Comparison of ENCODE assay signal across 2 cellular contexts in the genomic region with DNA sequence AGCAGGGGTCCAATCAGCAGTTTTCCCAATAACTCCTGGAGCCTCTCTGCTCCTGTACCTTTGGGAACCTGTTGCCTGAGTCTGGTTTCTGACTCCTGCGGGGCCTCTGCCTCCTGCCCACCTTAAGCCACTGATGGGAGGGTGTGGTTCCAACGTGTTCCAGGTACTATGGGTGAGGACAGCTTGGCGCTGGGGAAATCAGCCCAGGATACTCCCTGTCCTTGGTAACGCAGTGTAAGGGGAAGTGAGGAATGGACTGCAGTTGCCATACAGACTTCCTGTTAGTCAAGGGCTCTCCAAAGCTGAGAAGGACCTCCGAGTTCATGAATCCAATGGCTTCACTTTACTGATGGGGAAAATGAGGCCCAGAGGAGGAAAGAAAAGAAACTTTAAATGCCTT.
TF ChIP-seq lines count a peak whose summit lies in the region.

No MANE protein-coding gene starts in this region.

TF ChIP-seq in SK-N-SH, 30 proteins besides CTCF, POLR2A, EP300 and RAD21 (continued from another document):
- TF ChIP-seq, protein P1, sequence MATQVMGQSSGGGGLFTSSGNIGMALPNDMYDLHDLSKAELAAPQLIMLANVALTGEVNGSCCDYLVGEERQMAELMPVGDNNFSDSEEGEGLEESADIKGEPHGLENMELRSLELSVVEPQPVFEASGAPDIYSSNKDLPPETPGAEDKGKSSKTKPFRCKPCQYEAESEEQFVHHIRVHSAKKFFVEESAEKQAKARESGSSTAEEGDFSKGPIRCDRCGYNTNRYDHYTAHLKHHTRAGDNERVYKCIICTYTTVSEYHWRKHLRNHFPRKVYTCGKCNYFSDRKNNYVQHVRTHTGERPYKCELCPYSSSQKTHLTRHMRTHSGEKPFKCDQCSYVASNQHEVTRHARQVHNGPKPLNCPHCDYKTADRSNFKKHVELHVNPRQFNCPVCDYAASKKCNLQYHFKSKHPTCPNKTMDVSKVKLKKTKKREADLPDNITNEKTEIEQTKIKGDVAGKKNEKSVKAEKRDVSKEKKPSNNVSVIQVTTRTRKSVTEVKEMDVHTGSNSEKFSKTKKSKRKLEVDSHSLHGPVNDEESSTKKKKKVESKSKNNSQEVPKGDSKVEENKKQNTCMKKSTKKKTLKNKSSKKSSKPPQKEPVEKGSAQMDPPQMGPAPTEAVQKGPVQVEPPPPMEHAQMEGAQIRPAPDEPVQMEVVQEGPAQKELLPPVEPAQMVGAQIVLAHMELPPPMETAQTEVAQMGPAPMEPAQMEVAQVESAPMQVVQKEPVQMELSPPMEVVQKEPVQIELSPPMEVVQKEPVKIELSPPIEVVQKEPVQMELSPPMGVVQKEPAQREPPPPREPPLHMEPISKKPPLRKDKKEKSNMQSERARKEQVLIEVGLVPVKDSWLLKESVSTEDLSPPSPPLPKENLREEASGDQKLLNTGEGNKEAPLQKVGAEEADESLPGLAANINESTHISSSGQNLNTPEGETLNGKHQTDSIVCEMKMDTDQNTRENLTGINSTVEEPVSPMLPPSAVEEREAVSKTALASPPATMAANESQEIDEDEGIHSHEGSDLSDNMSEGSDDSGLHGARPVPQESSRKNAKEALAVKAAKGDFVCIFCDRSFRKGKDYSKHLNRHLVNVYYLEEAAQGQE (IDR thresholded peaks at IDR 0.05; ENCODE audit: low read depth, low read length): no peak
- TF ChIP-seq EZH2phosphoT487 (IDR thresholded peaks at IDR 0.05; ENCODE audit: borderline replicate concordance, low read depth): no peak
- TF ChIP-seq, protein P2, sequence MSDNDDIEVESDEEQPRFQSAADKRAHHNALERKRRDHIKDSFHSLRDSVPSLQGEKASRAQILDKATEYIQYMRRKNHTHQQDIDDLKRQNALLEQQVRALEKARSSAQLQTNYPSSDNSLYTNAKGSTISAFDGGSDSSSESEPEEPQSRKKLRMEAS (IDR thresholded peaks at IDR 0.05; ENCODE audit: low read depth): no peak
- TF ChIP-seq, protein P3, sequence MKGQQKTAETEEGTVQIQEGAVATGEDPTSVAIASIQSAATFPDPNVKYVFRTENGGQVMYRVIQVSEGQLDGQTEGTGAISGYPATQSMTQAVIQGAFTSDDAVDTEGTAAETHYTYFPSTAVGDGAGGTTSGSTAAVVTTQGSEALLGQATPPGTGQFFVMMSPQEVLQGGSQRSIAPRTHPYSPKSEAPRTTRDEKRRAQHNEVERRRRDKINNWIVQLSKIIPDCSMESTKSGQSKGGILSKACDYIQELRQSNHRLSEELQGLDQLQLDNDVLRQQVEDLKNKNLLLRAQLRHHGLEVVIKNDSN (IDR thresholded peaks at IDR 0.05; ENCODE audit: borderline replicate concordance, low read depth): no peak
- TF ChIP-seq, protein P4, sequence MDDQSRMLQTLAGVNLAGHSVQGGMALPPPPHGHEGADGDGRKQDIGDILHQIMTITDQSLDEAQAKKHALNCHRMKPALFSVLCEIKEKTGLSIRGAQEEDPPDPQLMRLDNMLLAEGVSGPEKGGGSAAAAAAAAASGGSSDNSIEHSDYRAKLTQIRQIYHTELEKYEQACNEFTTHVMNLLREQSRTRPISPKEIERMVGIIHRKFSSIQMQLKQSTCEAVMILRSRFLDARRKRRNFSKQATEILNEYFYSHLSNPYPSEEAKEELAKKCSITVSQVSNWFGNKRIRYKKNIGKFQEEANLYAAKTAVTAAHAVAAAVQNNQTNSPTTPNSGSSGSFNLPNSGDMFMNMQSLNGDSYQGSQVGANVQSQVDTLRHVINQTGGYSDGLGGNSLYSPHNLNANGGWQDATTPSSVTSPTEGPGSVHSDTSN (IDR thresholded peaks at IDR 0.05): no peak
- no peak for TF ChIP-seq TEAD4 (IDR thresholded peaks at IDR 0.05; ENCODE audit: borderline replicate concordance, insufficient read depth)
- TF ChIP-seq SMC3 (IDR thresholded peaks at IDR 0.05; ENCODE audit: low read depth, low read length): no peak

TF ChIP-seq in SK-N-SH treated with all-trans-retinoic acid at 6 μM for 48 hours, 23 proteins besides CTCF, POLR2A, EP300 and RAD21 (continued from another document):
- TF ChIP-seq, protein P5, sequence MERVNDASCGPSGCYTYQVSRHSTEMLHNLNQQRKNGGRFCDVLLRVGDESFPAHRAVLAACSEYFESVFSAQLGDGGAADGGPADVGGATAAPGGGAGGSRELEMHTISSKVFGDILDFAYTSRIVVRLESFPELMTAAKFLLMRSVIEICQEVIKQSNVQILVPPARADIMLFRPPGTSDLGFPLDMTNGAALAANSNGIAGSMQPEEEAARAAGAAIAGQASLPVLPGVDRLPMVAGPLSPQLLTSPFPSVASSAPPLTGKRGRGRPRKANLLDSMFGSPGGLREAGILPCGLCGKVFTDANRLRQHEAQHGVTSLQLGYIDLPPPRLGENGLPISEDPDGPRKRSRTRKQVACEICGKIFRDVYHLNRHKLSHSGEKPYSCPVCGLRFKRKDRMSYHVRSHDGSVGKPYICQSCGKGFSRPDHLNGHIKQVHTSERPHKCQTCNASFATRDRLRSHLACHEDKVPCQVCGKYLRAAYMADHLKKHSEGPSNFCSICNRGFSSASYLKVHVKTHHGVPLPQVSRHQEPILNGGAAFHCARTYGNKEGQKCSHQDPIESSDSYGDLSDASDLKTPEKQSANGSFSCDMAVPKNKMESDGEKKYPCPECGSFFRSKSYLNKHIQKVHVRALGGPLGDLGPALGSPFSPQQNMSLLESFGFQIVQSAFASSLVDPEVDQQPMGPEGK (CRISPR knock-in tag; IDR thresholded peaks at IDR 0.05; ENCODE audit: borderline replicate concordance): no peak
- TF ChIP-seq TCF4 (CRISPR knock-in tag; IDR thresholded peaks at IDR 0.05; ENCODE audit: borderline replicate concordance): no peak
- TF ChIP-seq ZC3H10 (CRISPR knock-in tag; IDR thresholded peaks at IDR 0.05): no peak
- no peak for TF ChIP-seq ZNF565 (CRISPR knock-in tag; conservative IDR thresholded peaks at IDR 0.05; ENCODE audit: low read depth)
- TF ChIP-seq ARNTL (CRISPR knock-in tag; IDR thresholded peaks at IDR 0.05; ENCODE audit: borderline replicate concordance, low read depth): no peak
